Comparison of ENCODE assay signal across 1 cellular context in genomic region chr1:234065794-234066447, GRCh38.
TF ChIP-seq lines count a peak whose summit lies in the region.

No MANE protein-coding gene starts in this region.

TF ChIP-seq in HepG2, 621 proteins besides CTCF, POLR2A, EP300 and RAD21 (continued from another document):
- TF ChIP-seq ZBTB3 (CRISPR knock-in tag; IDR thresholded peaks at IDR 0.05; ENCODE audit: borderline replicate concordance, low read depth), result no peak
- no peak for TF ChIP-seq ZSCAN31 (CRISPR knock-in tag; IDR thresholded peaks at IDR 0.05; ENCODE audit: low read depth)
